Comparison of ENCODE assay signal across 22 cellular contexts in genomic region chr12:101691697-101692096, GRCh38. TPM values are rescaled to one million over a fixed set of nuclear protein-coding genes. Genes with fewer than 3 reads are reported as not detected.
A peak's percentile ranks its signal among the peaks of the same experiment; 100 is the strongest.
DNase-seq lines count a peak whose midpoint lies in the region; ATAC-seq and TF ChIP-seq lines count a peak whose summit lies in the region.
"Had no signal": no experiment of that assay in that cellular context is flagged by ENCODE, and none has a peak within 500 bp of the region (broad histone marks: within the 10 kb centered on the region; RNA-seq: fewer than 3 reads in every experiment).

No MANE protein-coding gene starts in this region.

- no peaks in the 10 kb centered on the region for H3K9me2 ChIP-seq in GM23338 (ENCODE audit: insufficient read depth)

- H3K4me3 Mint-ChIP-seq in GM23338 = no peak overlapping the region
- H3K4me3 Mint-ChIP-seq: CD14-positive monocyte, T-cell had no signal

- DNase-seq in GM23338 (ENCODE audit: low spot score) (no peak), colonic mucosa (no peak), mucosa of gallbladder (ENCODE audit: low spot score) (peak; percentile 28), Right ventricle myocardium inferior (ENCODE audit: missing footprints) (no peak), esophagus squamous epithelium (lab: John Stamatoyannopoulos, UW) (no peak)
- DNase-seq in effector CD8-positive, alpha-beta T cell (lab: John Stamatoyannopoulos, UW) = no peak
- DNase-seq: AML-193; KG1; MM.1S; NCI-H2029; NCI-H446; NCI-H524 treated with DMSO at 0.1 percent for 48 hours; NCI-H82; NK-92 treated with Interleukin-12 subunit alpha and Interleukin-12 subunit beta, amount 100 ng/mL, for 24 hours; PC-9; RPMI8226; SHP77; T-cell had no signal

- no peaks in the 10 kb centered on the region for H3K36me3 ChIP-seq in GM23338 (ENCODE audit: insufficient read depth)
- H3K36me3 ChIP-seq in colonic mucosa = no peaks in the 10 kb centered on the region
- H3K36me3 ChIP-seq in esophagus squamous epithelium = no peaks in the 10 kb centered on the region

- H3K27me3 Mint-ChIP-seq in GM23338 (ENCODE audit: insufficient read depth, low read depth, poor library complexity) = peaks cover 10% of the 10 kb centered on the region

- H3F3A ChIP-seq in GM23338 (replicated peaks; ENCODE audit: low read depth) = no peaks in the 10 kb centered on the region

- H3K4me1 ChIP-seq in GM23338 (ENCODE audit: insufficient read depth) (peaks cover 4% of the 10 kb centered on the region; the same call in 1 of the 2 replicates), colonic mucosa (no peaks in the 10 kb centered on the region), esophagus squamous epithelium (peaks cover 6 to 15% (median 8%) of the 10 kb centered on the region in 3 donors)

- TF ChIP-seq POLR2A in esophagus squamous epithelium (IDR thresholded peaks at IDR 0.05) = no peak

- TF ChIP-seq CTCF in GM23338 (conservative IDR thresholded peaks at IDR 0.05; ENCODE audit: low read depth in 2 of 2) (no peak), colonic mucosa (IDR thresholded peaks at IDR 0.05) (no peak), esophagus squamous epithelium (IDR thresholded peaks at IDR 0.05) (no peak)

- H3K9me3 Mint-ChIP-seq in GM23338 = no peaks in the 10 kb centered on the region; the same call in 2 of the 3 replicates
- H3K9me3 Mint-ChIP-seq: CD14-positive monocyte, T-cell had no signal

- peaks cover 18% of the 10 kb centered on the region for H3K27me3 ChIP-seq in GM23338 (ENCODE audit: insufficient read depth)
- H3K27me3 ChIP-seq in colonic mucosa = no peaks in the 10 kb centered on the region
- H3K27me3 ChIP-seq in esophagus squamous epithelium = no peaks in the 10 kb centered on the region

- H3K36me3 Mint-ChIP-seq in GM23338 (ENCODE audit: low read depth) = no peaks in the 10 kb centered on the region
- H3K36me3 Mint-ChIP-seq: CD14-positive monocyte, T-cell had no signal

- H3K27ac Mint-ChIP-seq in GM23338 = no peak overlapping the region
- H3K27ac Mint-ChIP-seq: CD14-positive monocyte, T-cell had no signal

- H3K9me3 ChIP-seq in colonic mucosa = no peaks in the 10 kb centered on the region
- H3K9me3 ChIP-seq in esophagus squamous epithelium = no peaks in the 10 kb centered on the region
- H3K9me3 ChIP-seq: A549 had no signal

- H4K20me1 ChIP-seq in GM23338 (replicated peaks; ENCODE audit: insufficient read depth) = no peaks in the 10 kb centered on the region

- H2AFZ ChIP-seq in GM23338 = peak overlapping the region; percentile 52; the same call in 1 of the 2 replicates
- H2AFZ ChIP-seq: PC-9 had no signal

- no peak overlapping the region for H3K4me3 ChIP-seq in GM23338
- H3K4me3 ChIP-seq in colonic mucosa = no peak overlapping the region
- no peak overlapping the region for H3K4me3 ChIP-seq in esophagus squamous epithelium
- H3K4me3 ChIP-seq: A549, PC-9 had no signal

- H3K27ac ChIP-seq in GM23338 (ENCODE audit: low read depth) (no peak overlapping the region), colonic mucosa (peak overlapping the region; percentile 57), esophagus squamous epithelium (no peak overlapping the region)
- H3K27ac ChIP-seq: A549, PC-9 had no signal

- no peak overlapping the region for H3K9ac ChIP-seq in colonic mucosa (ENCODE audit: low read depth in 2 of 2, low read length in 2 of 2)

- H3K4me1 Mint-ChIP-seq in GM23338 = peaks cover 3% of the 10 kb centered on the region

- intact Hi-C loops in colonic mucosa (cut with DNase I) = no loop called here
- intact Hi-C loops in Right ventricle myocardium inferior (cut with DNase I) = no loop called here
- intact Hi-C loops in esophagus squamous epithelium (cut with DNase I) = no loop called here

- no peak for ATAC-seq in GM23338
- no peak for ATAC-seq in Right ventricle myocardium inferior
- ATAC-seq in GM21360 (IDR thresholded peaks at IDR 0.05; ENCODE audit: unreplicated experiment) = no peak
- ATAC-seq: A549, T-cell had no signal

- H3K79me2 ChIP-seq in GM23338 (replicated peaks; ENCODE audit: insufficient read depth) = no peaks in the 10 kb centered on the region

- no peak overlapping the region for H3K4me2 ChIP-seq in GM23338
- H3K4me2 ChIP-seq: A549, PC-9 had no signal

- WGBS in esophagus squamous epithelium, 2 donors = 79 to 94% methylated on average over 1 of the region's 1 CpG

TF ChIP-seq in GM23338, 12 proteins besides CTCF, POLR2A, EP300 and RAD21 (continues in another document):
- TF ChIP-seq REST (IDR thresholded peaks at IDR 0.05; ENCODE audit: unreplicated experiment) (no peak), ZNF114 (CRISPR knock-in tag; IDR thresholded peaks at IDR 0.05) (no peak), STAT1 (IDR thresholded peaks at IDR 0.05; ENCODE audit: unreplicated experiment) (no peak), ZNF331 (CRISPR knock-in tag; IDR thresholded peaks at IDR 0.05; ENCODE audit: low read depth) (no peak), EZH2 (IDR thresholded peaks at IDR 0.05; ENCODE audit: low read depth, unreplicated experiment) (no peak), CREB1 (CRISPR knock-in tag; IDR thresholded peaks at IDR 0.05; ENCODE audit: low read depth) (no peak)
- TF ChIP-seq, protein P1, sequence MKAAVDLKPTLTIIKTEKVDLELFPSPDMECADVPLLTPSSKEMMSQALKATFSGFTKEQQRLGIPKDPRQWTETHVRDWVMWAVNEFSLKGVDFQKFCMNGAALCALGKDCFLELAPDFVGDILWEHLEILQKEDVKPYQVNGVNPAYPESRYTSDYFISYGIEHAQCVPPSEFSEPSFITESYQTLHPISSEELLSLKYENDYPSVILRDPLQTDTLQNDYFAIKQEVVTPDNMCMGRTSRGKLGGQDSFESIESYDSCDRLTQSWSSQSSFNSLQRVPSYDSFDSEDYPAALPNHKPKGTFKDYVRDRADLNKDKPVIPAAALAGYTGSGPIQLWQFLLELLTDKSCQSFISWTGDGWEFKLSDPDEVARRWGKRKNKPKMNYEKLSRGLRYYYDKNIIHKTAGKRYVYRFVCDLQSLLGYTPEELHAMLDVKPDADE (IDR thresholded peaks at IDR 0.05) = no peak

RNA-seq across cellular contexts. Expression of gene CHPT1, which starts 5.7 kb away (rescaled TPM):
- 23.0 and 42.6 TPM in 2 replicates for total RNA-seq in GM23338 (2014; rRNA removed; shearing (Covaris generic))
- polyA plus RNA-seq in GM23338 (2016; fragmentation: Nextera tagmentation; extraction: Ambion mirVana) = 22.2 and 24.1 TPM in 2 replicates
- total RNA-seq in colonic mucosa = 100 to 1,000 TPM in 1 of 2 donors, 10 to 100 TPM in 1; 88.6 to 108 TPM
- total RNA-seq in mucosa of gallbladder = 88.7 TPM
- total RNA-seq in Right ventricle myocardium inferior = 128 TPM
- total RNA-seq in esophagus squamous epithelium = 10 to 100 TPM; 12.7 to 53.6 (median 27.0) TPM

RNA-seq across cellular contexts. Expression of gene SYCP3, which starts 47.6 kb away (rescaled TPM):
- 0.07 TPM in 1 of 2 replicates, not detected in the other for total RNA-seq in GM23338 (2014; rRNA removed; shearing (Covaris generic))
- 1.5 TPM in 2 replicates for polyA plus RNA-seq in GM23338 (2016; fragmentation: Nextera tagmentation; extraction: Ambion mirVana)
- total RNA-seq in colonic mucosa = under 1 TPM in 1 of 2 donors, not detected in 1; 0.35 TPM
- 0.32 TPM for total RNA-seq in mucosa of gallbladder
- total RNA-seq in Right ventricle myocardium inferior = not detected
- under 1 TPM in 2 of 4 donors, not detected in 2; 0.38 to 0.53 TPM for total RNA-seq in esophagus squamous epithelium
- total RNA-seq: HT1080 had no signal
- polyA plus RNA-seq: CD14-positive monocyte had no signal
